Comparison of ENCODE assay signal across 18 cellular contexts in the genomic region with DNA sequence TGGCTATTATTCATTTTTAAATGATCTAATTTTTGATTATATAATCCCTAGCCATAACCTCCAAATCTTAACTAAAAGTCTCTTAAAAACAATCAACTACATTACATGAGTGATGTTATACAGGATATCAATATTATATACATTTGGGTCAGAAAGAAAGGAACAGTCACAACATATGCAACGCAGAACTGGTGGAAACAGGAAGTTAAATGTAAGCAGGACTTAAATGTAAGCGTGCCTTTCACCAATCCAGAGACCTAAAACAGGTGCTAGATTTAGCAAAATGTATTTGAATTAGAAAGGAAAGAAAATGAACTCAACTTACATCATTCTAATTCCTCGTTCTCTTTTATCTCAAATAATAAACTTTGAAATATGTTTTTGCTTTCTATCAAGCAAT.
"Had no signal": no experiment of that assay in that cellular context is flagged by ENCODE, and none has a peak within 500 bp of the region (broad histone marks: within the 10 kb centered on the region; RNA-seq: fewer than 3 reads in every experiment).

No MANE protein-coding gene starts in this region.

- H3K27me3 ChIP-seq: esophagus squamous epithelium, gastroesophageal sphincter, left lung, spleen, tibial nerve, upper lobe of right lung, vagina had no signal

- DNase-seq: esophagus squamous epithelium; foreskin fibroblast; glutamatergic neuron; immature natural killer cell; left lung; lower lobe of right lung; natural killer cell; posterior cingulate gyrus; spleen; stimulated activated CD4-positive, alpha-beta T cell treated with anti-CD3 and anti-CD28 coated beads, Interleukin-15, amount 100 ng/mL, for 24 hours; stimulated activated CD4-positive, alpha-beta T cell treated with anti-CD3 and anti-CD28 coated beads, Interleukin-1b, Interleukin-23, amount 100 ng/mL, for 48 hours; stimulated activated CD4-positive, alpha-beta T cell treated with anti-CD3 and anti-CD28 coated beads, Interleukin-4, amount 100 ng/mL, for 24 hours; upper lobe of right lung had no signal

- H3K36me3 ChIP-seq: esophagus squamous epithelium, gastroesophageal sphincter, left lung, lower lobe of right lung, spleen, tibial nerve, upper lobe of right lung, vagina had no signal

- H3K27ac ChIP-seq: esophagus squamous epithelium, gastroesophageal sphincter, left lung, lower lobe of right lung, spleen, tibial nerve, upper lobe of right lung, vagina had no signal

- H3K9me3 ChIP-seq: esophagus squamous epithelium, gastroesophageal sphincter, left lung, lower lobe of right lung, spleen, tibial nerve, upper lobe of right lung, vagina had no signal

- ATAC-seq: gastroesophageal sphincter; left lung; lower lobe of right lung; natural killer cell; sciatic nerve; stimulated activated memory B cell treated with anti-CD40 and anti-IgM and Interleukin-4, amounts not matched to agents 10 μg/mL and 1 μg/mL and 100 μg/mL, for 72 hours; upper lobe of right lung had no signal

- H3K4me3 ChIP-seq: esophagus squamous epithelium, gastroesophageal sphincter, left lung, lower lobe of right lung, spleen, tibial nerve, upper lobe of right lung, vagina had no signal

- H3K4me1 ChIP-seq: esophagus squamous epithelium, gastroesophageal sphincter, left lung, lower lobe of right lung, spleen, tibial nerve, upper lobe of right lung, vagina had no signal
